In the genomic region with DNA sequence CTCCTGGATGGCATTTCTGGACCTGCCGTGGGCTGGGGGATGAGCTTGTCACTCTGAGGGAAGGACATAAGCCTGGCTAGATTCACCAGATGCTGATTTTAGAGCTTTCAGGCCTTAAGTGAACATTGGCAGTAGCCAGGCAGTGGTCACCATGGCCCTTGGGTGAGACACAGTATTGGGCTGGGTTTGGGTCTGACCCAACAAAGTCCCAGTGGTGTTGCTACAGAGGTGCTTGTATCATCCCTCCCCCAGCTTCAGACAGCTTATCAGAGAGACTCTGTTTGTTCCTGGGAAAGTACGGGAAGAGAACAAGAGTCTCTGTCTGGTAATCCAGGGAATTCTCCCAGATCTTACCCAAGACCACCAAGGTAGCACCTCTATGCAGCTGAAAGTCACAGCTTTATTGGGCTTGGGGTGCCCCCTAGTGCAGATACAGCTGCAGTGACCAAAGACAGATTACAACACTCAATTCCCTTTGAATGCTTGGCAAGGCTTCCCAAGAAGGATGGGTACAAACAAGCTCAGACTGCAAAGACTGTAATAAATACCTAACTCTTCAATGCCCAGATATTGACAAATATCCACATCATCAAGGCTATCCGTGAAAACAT, we compare ENCODE assay signal across 1 cellular context.
TF ChIP-seq lines count a peak whose summit lies in the region.

No MANE protein-coding gene starts in this region.

TF ChIP-seq in WTC11, 78 proteins besides CTCF, POLR2A, EP300 and RAD21 (continued from another document):
- TF ChIP-seq, protein P1, sequence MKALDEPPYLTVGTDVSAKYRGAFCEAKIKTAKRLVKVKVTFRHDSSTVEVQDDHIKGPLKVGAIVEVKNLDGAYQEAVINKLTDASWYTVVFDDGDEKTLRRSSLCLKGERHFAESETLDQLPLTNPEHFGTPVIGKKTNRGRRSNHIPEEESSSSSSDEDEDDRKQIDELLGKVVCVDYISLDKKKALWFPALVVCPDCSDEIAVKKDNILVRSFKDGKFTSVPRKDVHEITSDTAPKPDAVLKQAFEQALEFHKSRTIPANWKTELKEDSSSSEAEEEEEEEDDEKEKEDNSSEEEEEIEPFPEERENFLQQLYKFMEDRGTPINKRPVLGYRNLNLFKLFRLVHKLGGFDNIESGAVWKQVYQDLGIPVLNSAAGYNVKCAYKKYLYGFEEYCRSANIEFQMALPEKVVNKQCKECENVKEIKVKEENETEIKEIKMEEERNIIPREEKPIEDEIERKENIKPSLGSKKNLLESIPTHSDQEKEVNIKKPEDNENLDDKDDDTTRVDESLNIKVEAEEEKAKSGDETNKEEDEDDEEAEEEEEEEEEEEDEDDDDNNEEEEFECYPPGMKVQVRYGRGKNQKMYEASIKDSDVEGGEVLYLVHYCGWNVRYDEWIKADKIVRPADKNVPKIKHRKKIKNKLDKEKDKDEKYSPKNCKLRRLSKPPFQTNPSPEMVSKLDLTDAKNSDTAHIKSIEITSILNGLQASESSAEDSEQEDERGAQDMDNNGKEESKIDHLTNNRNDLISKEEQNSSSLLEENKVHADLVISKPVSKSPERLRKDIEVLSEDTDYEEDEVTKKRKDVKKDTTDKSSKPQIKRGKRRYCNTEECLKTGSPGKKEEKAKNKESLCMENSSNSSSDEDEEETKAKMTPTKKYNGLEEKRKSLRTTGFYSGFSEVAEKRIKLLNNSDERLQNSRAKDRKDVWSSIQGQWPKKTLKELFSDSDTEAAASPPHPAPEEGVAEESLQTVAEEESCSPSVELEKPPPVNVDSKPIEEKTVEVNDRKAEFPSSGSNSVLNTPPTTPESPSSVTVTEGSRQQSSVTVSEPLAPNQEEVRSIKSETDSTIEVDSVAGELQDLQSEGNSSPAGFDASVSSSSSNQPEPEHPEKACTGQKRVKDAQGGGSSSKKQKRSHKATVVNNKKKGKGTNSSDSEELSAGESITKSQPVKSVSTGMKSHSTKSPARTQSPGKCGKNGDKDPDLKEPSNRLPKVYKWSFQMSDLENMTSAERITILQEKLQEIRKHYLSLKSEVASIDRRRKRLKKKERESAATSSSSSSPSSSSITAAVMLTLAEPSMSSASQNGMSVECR (CRISPR knock-in tag; IDR thresholded peaks at IDR 0.05; ENCODE audit: borderline replicate concordance): no peak
- TF ChIP-seq, protein P2, sequence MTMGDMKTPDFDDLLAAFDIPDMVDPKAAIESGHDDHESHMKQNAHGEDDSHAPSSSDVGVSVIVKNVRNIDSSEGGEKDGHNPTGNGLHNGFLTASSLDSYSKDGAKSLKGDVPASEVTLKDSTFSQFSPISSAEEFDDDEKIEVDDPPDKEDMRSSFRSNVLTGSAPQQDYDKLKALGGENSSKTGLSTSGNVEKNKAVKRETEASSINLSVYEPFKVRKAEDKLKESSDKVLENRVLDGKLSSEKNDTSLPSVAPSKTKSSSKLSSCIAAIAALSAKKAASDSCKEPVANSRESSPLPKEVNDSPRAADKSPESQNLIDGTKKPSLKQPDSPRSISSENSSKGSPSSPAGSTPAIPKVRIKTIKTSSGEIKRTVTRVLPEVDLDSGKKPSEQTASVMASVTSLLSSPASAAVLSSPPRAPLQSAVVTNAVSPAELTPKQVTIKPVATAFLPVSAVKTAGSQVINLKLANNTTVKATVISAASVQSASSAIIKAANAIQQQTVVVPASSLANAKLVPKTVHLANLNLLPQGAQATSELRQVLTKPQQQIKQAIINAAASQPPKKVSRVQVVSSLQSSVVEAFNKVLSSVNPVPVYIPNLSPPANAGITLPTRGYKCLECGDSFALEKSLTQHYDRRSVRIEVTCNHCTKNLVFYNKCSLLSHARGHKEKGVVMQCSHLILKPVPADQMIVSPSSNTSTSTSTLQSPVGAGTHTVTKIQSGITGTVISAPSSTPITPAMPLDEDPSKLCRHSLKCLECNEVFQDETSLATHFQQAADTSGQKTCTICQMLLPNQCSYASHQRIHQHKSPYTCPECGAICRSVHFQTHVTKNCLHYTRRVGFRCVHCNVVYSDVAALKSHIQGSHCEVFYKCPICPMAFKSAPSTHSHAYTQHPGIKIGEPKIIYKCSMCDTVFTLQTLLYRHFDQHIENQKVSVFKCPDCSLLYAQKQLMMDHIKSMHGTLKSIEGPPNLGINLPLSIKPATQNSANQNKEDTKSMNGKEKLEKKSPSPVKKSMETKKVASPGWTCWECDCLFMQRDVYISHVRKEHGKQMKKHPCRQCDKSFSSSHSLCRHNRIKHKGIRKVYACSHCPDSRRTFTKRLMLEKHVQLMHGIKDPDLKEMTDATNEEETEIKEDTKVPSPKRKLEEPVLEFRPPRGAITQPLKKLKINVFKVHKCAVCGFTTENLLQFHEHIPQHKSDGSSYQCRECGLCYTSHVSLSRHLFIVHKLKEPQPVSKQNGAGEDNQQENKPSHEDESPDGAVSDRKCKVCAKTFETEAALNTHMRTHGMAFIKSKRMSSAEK (CRISPR knock-in tag; IDR thresholded peaks at IDR 0.05; ENCODE audit: borderline replicate concordance): no peak
- TF ChIP-seq TEAD4 (CRISPR knock-in tag; IDR thresholded peaks at IDR 0.05) (no peak), IRF2 (CRISPR knock-in tag; IDR thresholded peaks at IDR 0.05; ENCODE audit: borderline replicate concordance, low read depth) (no peak)
